Comparison of ENCODE assay signal across 24 cellular contexts in genomic region chr16:67451061-67451703, GRCh38. TPM values are rescaled to one million over a fixed set of nuclear protein-coding genes. Genes with fewer than 3 reads are reported as not detected.
DNase-seq lines count a peak whose midpoint lies in the region; ATAC-seq and TF ChIP-seq lines count a peak whose summit lies in the region.
"Had no signal": no experiment of that assay in that cellular context is flagged by ENCODE, and none has a peak within 500 bp of the region (broad histone marks: within the 10 kb centered on the region; RNA-seq: fewer than 3 reads in every experiment).

No MANE protein-coding gene starts in this region.

- H3K36me3 Mint-ChIP-seq in activated naive CD8-positive, alpha-beta T cell treated with anti-CD3 and anti-CD28 coated beads, Interleukin-2, amount 10 ng/mL, durations not matched to agents 7 days and 5 days = peaks cover 6% of the 10 kb centered on the region
- no peaks in the 10 kb centered on the region for H3K36me3 Mint-ChIP-seq in activated naive CD8-positive, alpha-beta T cell treated with anti-CD3 and anti-CD28 coated beads for 36 hours
- peaks cover 4 to 22% of the 10 kb centered on the region in 2 donors for H3K36me3 Mint-ChIP-seq in naive B cell

- no peaks in the 10 kb centered on the region for H3K27me3 Mint-ChIP-seq in activated naive CD8-positive, alpha-beta T cell treated with anti-CD3 and anti-CD28 coated beads, Interleukin-2, amount 10 ng/mL, durations not matched to agents 7 days and 5 days
- no peaks in the 10 kb centered on the region for H3K27me3 Mint-ChIP-seq in activated naive CD8-positive, alpha-beta T cell treated with anti-CD3 and anti-CD28 coated beads for 36 hours
- no peaks in the 10 kb centered on the region for H3K27me3 Mint-ChIP-seq in naive B cell
- H3K27me3 Mint-ChIP-seq: CD4-positive, CD25-positive, alpha-beta regulatory T cell had no signal

- intact Hi-C loops in transverse colon (cut with DNase I; ENCODE audit: low total_unique reads) = no loop called here

- DNase-seq in activated naive CD8-positive, alpha-beta T cell treated with anti-CD3 and anti-CD28 coated beads, Interleukin-2, amount 10 ng/mL, durations not matched to agents 7 days and 5 days = no peak
- DNase-seq in activated naive CD8-positive, alpha-beta T cell treated with anti-CD3 and anti-CD28 coated beads for 36 hours = no peak
- DNase-seq in naive B cell = no peak
- no peak for DNase-seq in transverse colon
- DNase-seq in activated CD4-positive, alpha-beta T cell treated with anti-CD3 and anti-CD28 coated beads for 48 hours = no peak
- DNase-seq: activated CD4-positive, CD25-positive, alpha-beta regulatory T cell; activated CD8-positive, alpha-beta T cell treated with anti-CD3 and anti-CD28 coated beads, Interleukin-2, amount 10 ng/mL, durations not matched to agents 7 days and 5 days; CD4-positive, CD25-positive, alpha-beta regulatory T cell; erythroblast; NCI-H1436 treated with DMSO at 0.1 percent for 48 hours; NCI-H748 treated with DMSO at 0.1 percent for 48 hours; stimulated activated CD4-positive, alpha-beta T cell treated with anti-CD3 and anti-CD28 coated beads, Interleukin-2, amount 100 ng/mL, for 48 hours had no signal

- no peak overlapping the region for H3K4me3 ChIP-seq in esophagus (ENCODE audit: low read depth in 1 of 2, low read length in 2 of 2)
- no peak overlapping the region for H3K4me3 ChIP-seq in transverse colon
- H3K4me3 ChIP-seq: ovary, SJSA1 had no signal

- TF ChIP-seq CTCF in transverse colon (IDR thresholded peaks at IDR 0.05) = no peak

- H3K4me1 ChIP-seq in esophagus (ENCODE audit: control insufficient read depth in 2 of 2, insufficient read depth in 2 of 2, low read length in 1 of 2) = peaks cover 7 to 9% of the 10 kb centered on the region in 2 donors
- H3K4me1 ChIP-seq in transverse colon = peaks cover 56 to 86% (median 73%) of the 10 kb centered on the region in 4 donors
- H3K4me1 ChIP-seq: SJSA1 had no signal

- H3K9me3 ChIP-seq in esophagus (ENCODE audit: control insufficient read depth in 2 of 2, insufficient read depth in 1 of 2, low read depth in 1 of 2, low read length in 1 of 2) (no peaks in the 10 kb centered on the region), transverse colon (no peaks in the 10 kb centered on the region)
- H3K9me3 ChIP-seq: ovary, SJSA1 had no signal

- TF ChIP-seq EP300 in transverse colon (IDR thresholded peaks at IDR 0.05; ENCODE audit: low read depth) = no peak

- H3K27me3 ChIP-seq in esophagus (ENCODE audit: control insufficient read depth in 1 of 2, insufficient read depth in 2 of 2, low read length in 2 of 2) = no peaks in the 10 kb centered on the region
- no peaks in the 10 kb centered on the region for H3K27me3 ChIP-seq in transverse colon
- H3K27me3 ChIP-seq: ovary, SJSA1 had no signal

- ATAC-seq in activated naive CD8-positive, alpha-beta T cell treated with anti-CD3 and anti-CD28 coated beads, Interleukin-2, amount 10 ng/mL, durations not matched to agents 7 days and 5 days (ENCODE audit: low read depth) = no peak
- ATAC-seq in naive B cell (ENCODE audit: low read depth in 2 of 2) (no peak), GM18517 (IDR thresholded peaks at IDR 0.05; ENCODE audit: unreplicated experiment) (no peak), GM21526 (IDR thresholded peaks at IDR 0.05; ENCODE audit: low FRiP score, unreplicated experiment) (no peak)
- ATAC-seq: activated CD8-positive, alpha-beta T cell treated with anti-CD3 and anti-CD28 coated beads, Interleukin-2, amount 10 ng/mL, durations not matched to agents 7 days and 5 days; HCT116 had no signal

- POLR2A ChIA-PET in activated naive CD8-positive, alpha-beta T cell treated with anti-CD3 and anti-CD28 coated beads, Interleukin-2, amount 10 ng/mL, durations not matched to agents 7 days and 5 days (lab: Charles Lee) = no interaction called here

- H3K4me1 Mint-ChIP-seq in activated naive CD8-positive, alpha-beta T cell treated with anti-CD3 and anti-CD28 coated beads, Interleukin-2, amount 10 ng/mL, durations not matched to agents 7 days and 5 days = peaks cover 7% of the 10 kb centered on the region
- H3K4me1 Mint-ChIP-seq in activated naive CD8-positive, alpha-beta T cell treated with anti-CD3 and anti-CD28 coated beads for 36 hours = peaks cover under 1% of the 10 kb centered on the region
- peaks cover 33 to 49% (median 34%) of the 10 kb centered on the region in 3 donors for H3K4me1 Mint-ChIP-seq in naive B cell

- 76 to 84% methylated on average over 10 to 12 of the region's 12 CpGs for WGBS in esophagus, 2 donors
- WGBS in transverse colon (ENCODE audit: low coverage in 1 of 2), 2 donors = 51 to 80% methylated on average over 9 to 12 of the region's 12 CpGs

- peak overlapping the region; percentile 54 for H3K27ac Mint-ChIP-seq in activated naive CD8-positive, alpha-beta T cell treated with anti-CD3 and anti-CD28 coated beads, Interleukin-2, amount 10 ng/mL, durations not matched to agents 7 days and 5 days
- no peak overlapping the region for H3K27ac Mint-ChIP-seq in activated naive CD8-positive, alpha-beta T cell treated with anti-CD3 and anti-CD28 coated beads for 36 hours
- peak overlapping the region in 4 of 6 donors; percentile 5 to 88 (median 65) for H3K27ac Mint-ChIP-seq in naive B cell
- H3K27ac Mint-ChIP-seq: activated CD8-positive, alpha-beta T cell treated with anti-CD3 and anti-CD28 coated beads, Interleukin-2, amount 10 ng/mL, durations not matched to agents 7 days and 5 days; activated T-helper 1 cell treated with anti-CD3 and anti-CD28 coated beads, Interleukin-12 subunit alpha, Interleukin-12 subunit beta, Interleukin-2, Interleukin-4 antibody, amounts not matched to agents 30 ng/mL and 10 ng/mL and 1 ng/mL, durations not matched to agents 14 hours and 24 hours and 36 hours; T-helper 2 cell treated with Interferon-gamma antibody and Interleukin-4, amounts not matched to agents 5 μg/mL and 100 μg/mL, for 36 hours had no signal

- peaks cover 13 to 39% of the 10 kb centered on the region in 2 donors for H3K36me3 ChIP-seq in esophagus (ENCODE audit: control insufficient read depth in 2 of 2, insufficient read depth in 2 of 2, low read length in 1 of 2)
- peaks cover 0 to 5% (median 0%) of the 10 kb centered on the region in 4 donors for H3K36me3 ChIP-seq in transverse colon
- H3K36me3 ChIP-seq: ovary had no signal

- in situ Hi-C loops in transverse colon (cut with MboI; ENCODE audit: low pct_ligation_motif_present in 1 of 4, low pct_unique_long_range_greater_than_20kb in 1 of 4, low sequenced_read_pairs in 3 of 4) = no loop called here

- no peak for TF ChIP-seq POLR2A in transverse colon (IDR thresholded peaks at IDR 0.05)

- no peak overlapping the region for H3K4me3 Mint-ChIP-seq in activated naive CD8-positive, alpha-beta T cell treated with anti-CD3 and anti-CD28 coated beads, Interleukin-2, amount 10 ng/mL, durations not matched to agents 7 days and 5 days
- no peak overlapping the region for H3K4me3 Mint-ChIP-seq in activated naive CD8-positive, alpha-beta T cell treated with anti-CD3 and anti-CD28 coated beads for 36 hours
- no peak overlapping the region for H3K4me3 Mint-ChIP-seq in naive B cell
- H3K4me3 Mint-ChIP-seq: activated CD8-positive, alpha-beta T cell treated with anti-CD3 and anti-CD28 coated beads, Interleukin-2, amount 10 ng/mL, durations not matched to agents 7 days and 5 days; activated T-helper 1 cell treated with anti-CD3 and anti-CD28 coated beads, Interleukin-12 subunit alpha, Interleukin-12 subunit beta, Interleukin-2, Interleukin-4 antibody, amounts not matched to agents 30 ng/mL and 10 ng/mL and 1 ng/mL, durations not matched to agents 14 hours and 24 hours and 36 hours; CD4-positive, CD25-positive, alpha-beta regulatory T cell; T-helper 2 cell treated with Interferon-gamma antibody and Interleukin-4, amounts not matched to agents 5 μg/mL and 100 μg/mL, for 36 hours had no signal

- H3K9me3 Mint-ChIP-seq in activated naive CD8-positive, alpha-beta T cell treated with anti-CD3 and anti-CD28 coated beads, Interleukin-2, amount 10 ng/mL, durations not matched to agents 7 days and 5 days = no peaks in the 10 kb centered on the region
- no peaks in the 10 kb centered on the region for H3K9me3 Mint-ChIP-seq in activated naive CD8-positive, alpha-beta T cell treated with anti-CD3 and anti-CD28 coated beads for 36 hours
- peaks cover 0 to 2% (median 0%) of the 10 kb centered on the region in 7 donors for H3K9me3 Mint-ChIP-seq in naive B cell
- H3K9me3 Mint-ChIP-seq: activated T-helper 1 cell treated with anti-CD3 and anti-CD28 coated beads, Interleukin-12 subunit alpha, Interleukin-12 subunit beta, Interleukin-2, Interleukin-4 antibody, amounts not matched to agents 30 ng/mL and 10 ng/mL and 1 ng/mL, durations not matched to agents 14 hours and 24 hours and 36 hours; CD4-positive, CD25-positive, alpha-beta regulatory T cell; T-helper 2 cell treated with Interferon-gamma antibody and Interleukin-4, amounts not matched to agents 5 μg/mL and 100 μg/mL, for 36 hours had no signal

- H3K27ac ChIP-seq in esophagus (ENCODE audit: low read depth in 2 of 2, low read length in 1 of 2) (peak overlapping the region; percentile 10 to 33), transverse colon (peak overlapping the region; percentile 80 to 94 (median 87))
- H3K27ac ChIP-seq: ovary, SJSA1 had no signal

RNA-seq across cellular contexts. Expression of gene HSD11B2, which starts 20.3 kb away (rescaled TPM):
- total RNA-seq in activated naive CD8-positive, alpha-beta T cell treated with anti-CD3 and anti-CD28 coated beads, Interleukin-2, amount 10 ng/mL, durations not matched to agents 7 days and 5 days = not detected
- 1 to 10 TPM; 2.8 to 3.1 TPM for total RNA-seq in activated naive CD8-positive, alpha-beta T cell treated with anti-CD3 and anti-CD28 coated beads for 36 hours
- polyA plus RNA-seq in esophagus (10 to 100 TPM; 10.7 to 15.2 TPM), naive B cell (ENCODE audit: low read depth in 6 of 6) (not detected)
- total RNA-seq in transverse colon = 1,000 to 10,000 TPM in 1 of 4 donors, 100 to 1,000 TPM in 3; 667 to 1,081 (median 790) TPM
- total RNA-seq: activated CD8-positive, alpha-beta T cell treated with anti-CD3 and anti-CD28 coated beads, Interleukin-2, amount 10 ng/mL, durations not matched to agents 7 days and 5 days; CD4-positive, CD25-positive, alpha-beta regulatory T cell; dermis microvascular lymphatic vessel endothelial cell; OCI-LY7; SJSA1 had no signal
- polyA plus RNA-seq: CD4-positive, CD25-positive, alpha-beta regulatory T cell had no signal

RNA-seq across cellular contexts. Expression of gene ATP6V0D1, which starts 29.8 kb away (rescaled TPM):
- total RNA-seq in activated naive CD8-positive, alpha-beta T cell treated with anti-CD3 and anti-CD28 coated beads, Interleukin-2, amount 10 ng/mL, durations not matched to agents 7 days and 5 days = 10 to 100 TPM; 41.8 to 48.8 TPM
- total RNA-seq in activated naive CD8-positive, alpha-beta T cell treated with anti-CD3 and anti-CD28 coated beads for 36 hours = 10 to 100 TPM; 33.0 to 33.6 TPM
- 10 to 100 TPM; 17.0 to 78.1 TPM for polyA plus RNA-seq in esophagus
- 100 to 1,000 TPM; 136 to 255 (median 157) TPM for polyA plus RNA-seq in naive B cell (ENCODE audit: low read depth in 6 of 6)
- total RNA-seq in transverse colon = 100 to 1,000 TPM; 218 to 457 (median 386) TPM

RNA-seq across cellular contexts. Expression of gene AGRP, which starts 32.2 kb away (rescaled TPM):
- not detected for total RNA-seq in activated naive CD8-positive, alpha-beta T cell treated with anti-CD3 and anti-CD28 coated beads, Interleukin-2, amount 10 ng/mL, durations not matched to agents 7 days and 5 days
- total RNA-seq in activated naive CD8-positive, alpha-beta T cell treated with anti-CD3 and anti-CD28 coated beads for 36 hours = under 1 TPM in 1 of 2 experiments, not detected in 1; 0.40 TPM
- polyA plus RNA-seq in esophagus = not detected
- not detected for polyA plus RNA-seq in naive B cell (ENCODE audit: low read depth in 6 of 6)
- total RNA-seq in transverse colon = not detected
- total RNA-seq: activated CD8-positive, alpha-beta T cell treated with anti-CD3 and anti-CD28 coated beads, Interleukin-2, amount 10 ng/mL, durations not matched to agents 7 days and 5 days; activated T-helper 1 cell treated with anti-CD3 and anti-CD28 coated beads, Interleukin-12 subunit alpha, Interleukin-12 subunit beta, Interleukin-2, Interleukin-4 antibody, amounts not matched to agents 30 ng/mL and 10 ng/mL and 1 ng/mL, durations not matched to agents 14 hours and 24 hours and 36 hours; CD4-positive, CD25-positive, alpha-beta regulatory T cell; dermis microvascular lymphatic vessel endothelial cell; MCF 10A; myocyte; OCI-LY7; SJSA1 had no signal
- polyA plus RNA-seq: CD4-positive, CD25-positive, alpha-beta regulatory T cell had no signal

RNA-seq across cellular contexts. Expression of gene ZDHHC1, which starts 34.9 kb away (rescaled TPM):
- under 1 TPM; 0.36 to 0.40 TPM for total RNA-seq in activated naive CD8-positive, alpha-beta T cell treated with anti-CD3 and anti-CD28 coated beads, Interleukin-2, amount 10 ng/mL, durations not matched to agents 7 days and 5 days
- total RNA-seq in activated naive CD8-positive, alpha-beta T cell treated with anti-CD3 and anti-CD28 coated beads for 36 hours = 1 to 10 TPM in 1 of 2 experiments, under 1 TPM in 1; 0.76 to 1.2 TPM
- polyA plus RNA-seq in esophagus (1 to 10 TPM; 3.3 to 4.7 TPM), naive B cell (ENCODE audit: low read depth in 6 of 6) (under 1 TPM in 3 of 6 donors, not detected in 3; 0.17 to 0.23 (median 0.21) TPM)
- 10 to 100 TPM in 2 of 4 donors, 1 to 10 TPM in 2; 7.1 to 36.3 (median 20.5) TPM for total RNA-seq in transverse colon
- total RNA-seq: CD4-positive, CD25-positive, alpha-beta regulatory T cell; OCI-LY7 had no signal

RNA-seq across cellular contexts. Expression of gene TPPP3, which starts 57.9 kb away (rescaled TPM):
- total RNA-seq in activated naive CD8-positive, alpha-beta T cell treated with anti-CD3 and anti-CD28 coated beads, Interleukin-2, amount 10 ng/mL, durations not matched to agents 7 days and 5 days = not detected
- not detected for total RNA-seq in activated naive CD8-positive, alpha-beta T cell treated with anti-CD3 and anti-CD28 coated beads for 36 hours
- polyA plus RNA-seq in esophagus = 10 to 100 TPM; 15.2 to 39.0 TPM
- not detected for polyA plus RNA-seq in naive B cell (ENCODE audit: low read depth in 6 of 6)
- 10 to 100 TPM in 1 of 4 donors, 1 to 10 TPM in 2, not detected in 1; 3.5 to 20.9 (median 5.7) TPM for total RNA-seq in transverse colon
- total RNA-seq: activated CD8-positive, alpha-beta T cell treated with anti-CD3 and anti-CD28 coated beads, Interleukin-2, amount 10 ng/mL, durations not matched to agents 7 days and 5 days; activated T-helper 1 cell treated with anti-CD3 and anti-CD28 coated beads, Interleukin-12 subunit alpha, Interleukin-12 subunit beta, Interleukin-2, Interleukin-4 antibody, amounts not matched to agents 30 ng/mL and 10 ng/mL and 1 ng/mL, durations not matched to agents 14 hours and 24 hours and 36 hours; CD4-positive, CD25-positive, alpha-beta regulatory T cell; MCF 10A; OCI-LY7; SJSA1 had no signal
- polyA plus RNA-seq: CD4-positive, CD25-positive, alpha-beta regulatory T cell had no signal

Comparison
In these comparisons a context has a peak if more than half of its experiments do, and no peak if none do; other contexts are left out.
1. RNA of gene HSD11B2, which starts 20.3 kb away (total RNA-seq): 667 to 1,081 TPM in transverse colon; 2.8 to 3.1 TPM in activated naive CD8-positive, alpha-beta T cell treated with anti-CD3 and anti-CD28 coated beads for 36 hours and not detected in activated naive CD8-positive, alpha-beta T cell treated with anti-CD3 and anti-CD28 coated beads, Interleukin-2, amount 10 ng/mL, durations not matched to agents 7 days and 5 days; every median in the first group is over 100 times any median in the second.
2. RNA of gene ATP6V0D1, which starts 29.8 kb away (total RNA-seq): 218 to 457 TPM in transverse colon; 41.8 to 48.8 TPM in activated naive CD8-positive, alpha-beta T cell treated with anti-CD3 and anti-CD28 coated beads, Interleukin-2, amount 10 ng/mL, durations not matched to agents 7 days and 5 days and 33.0 to 33.6 TPM in activated naive CD8-positive, alpha-beta T cell treated with anti-CD3 and anti-CD28 coated beads for 36 hours; every median in the first group is over 4 times any median in the second.